In the genomic region with DNA sequence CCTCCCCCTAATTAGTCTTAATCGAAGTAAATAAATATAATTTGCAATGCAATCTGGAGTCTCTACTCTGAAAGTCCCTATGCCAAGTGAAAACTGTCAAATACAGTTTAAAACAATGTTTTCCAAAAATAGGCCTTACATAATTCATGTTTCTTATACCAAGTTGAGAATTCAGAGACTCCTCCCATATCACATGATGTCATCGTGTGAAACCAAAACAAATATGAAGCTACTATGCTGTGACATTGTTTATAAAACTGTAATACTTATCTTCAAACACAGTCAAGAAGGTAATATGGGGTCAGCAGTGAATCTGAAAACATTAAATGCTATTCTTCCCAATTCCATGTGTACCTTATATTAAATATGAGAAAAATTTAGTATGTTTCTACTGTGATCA, we compare ENCODE assay signal across 7 cellular contexts.
"Had no signal": no experiment of that assay in that cellular context is flagged by ENCODE, and none has a peak within 500 bp of the region (broad histone marks: within the 10 kb centered on the region; RNA-seq: fewer than 3 reads in every experiment).

No MANE protein-coding gene starts in this region.

- H3K4me2 ChIP-seq: GM23338 had no signal

- DNase-seq: H9, HCEC 1CT, HFFc6, KG1 had no signal

- FAIRE-seq: H54, HTR-8/SVneo had no signal

- H3K4me3 ChIP-seq: GM23338 had no signal
